In genomic region chr9:91740713-91741112, GRCh38 we compare ENCODE assay signal across 15 cellular contexts.
DNase-seq lines count a peak whose midpoint lies in the region; ATAC-seq and TF ChIP-seq lines count a peak whose summit lies in the region.
"Had no signal": no experiment of that assay in that cellular context is flagged by ENCODE, and none has a peak within 500 bp of the region (broad histone marks: within the 10 kb centered on the region; RNA-seq: fewer than 3 reads in every experiment).

No MANE protein-coding gene starts in this region.

- no peak overlapping the region for H3K4ac ChIP-seq in mesendoderm (ENCODE audit: low read depth, low read length)

- no peak overlapping the region for H3K9ac ChIP-seq in fibroblast of lung (ENCODE audit: insufficient read depth, low read length)
- H3K9ac ChIP-seq in mesendoderm (ENCODE audit: low read length) = no peak overlapping the region
- H3K9ac ChIP-seq: BLaER1 treated with 17β-estradiol and CSF1 and Interleukin-3, amounts not matched to agents 10 nM and 100 nM had no signal

- peak; percentile 23 for DNase-seq in ACHN
- peak; percentile 31 for DNase-seq in NCI-H226
- peak; percentile 64 to 70 for DNase-seq in fibroblast of lung (ENCODE audit: low read depth in 2 of 2)
- DNase-seq in mesendoderm = peak; percentile 32
- DNase-seq in NCI-H526 (lab: John Stamatoyannopoulos, UW) = no peak
- DNase-seq in NCI-H524 treated with DMSO at 0.1 percent for 48 hours (lab: John Stamatoyannopoulos, UW) = no peak
- DNase-seq in NCI-H1105 treated with DMSO at 0.1 percent for 48 hours (lab: John Stamatoyannopoulos, UW) = no peak
- DNase-seq: activated T-cell treated with anti-CD3 and anti-CD28 coated beads, Interleukin-2, amount 50 U/mL, for 4 hours; head of caudate nucleus; NCI-H446; SIG-M5; stimulated activated CD4-positive, alpha-beta T cell treated with anti-CD3 and anti-CD28 coated beads, Interleukin-12 subunit alpha, Interleukin-12 subunit beta, amount 100 ng/mL, for 4 hours had no signal

- H3K4me3 ChIP-seq in fibroblast of lung (replicated peaks in 1 of 4; ENCODE audit: control extremely low read depth in 1 of 4, insufficient read depth in 1 of 4, low read depth in 3 of 4, low read length in 4 of 4) = no peak overlapping the region
- no peak overlapping the region for H3K4me3 ChIP-seq in mesendoderm (ENCODE audit: low read length)
- H3K4me3 ChIP-seq: BLaER1 treated with 17β-estradiol and CSF1 and Interleukin-3, amounts not matched to agents 10 nM and 100 nM had no signal

- H3K56ac ChIP-seq in mesendoderm (ENCODE audit: low read length) = no peak overlapping the region

- no peaks in the 10 kb centered on the region for H3K36me3 ChIP-seq in fibroblast of lung (ENCODE audit: control insufficient read depth, insufficient read depth, low read length)
- peaks cover 10% of the 10 kb centered on the region for H3K36me3 ChIP-seq in mesendoderm (ENCODE audit: control insufficient read depth, insufficient read depth, low read length)
- H3K36me3 ChIP-seq: BLaER1 treated with 17β-estradiol and CSF1 and Interleukin-3, amounts not matched to agents 10 nM and 100 nM had no signal

- H2BK5ac ChIP-seq in mesendoderm (ENCODE audit: low read length) = no peak overlapping the region

- no peak for ATAC-seq in GM21576 (IDR thresholded peaks at IDR 0.05; ENCODE audit: unreplicated experiment)
- ATAC-seq: activated T-cell treated with anti-CD3 and anti-CD28 coated beads, Interleukin-2, amount 50 U/mL, for 4 hours had no signal

- H3K4me1 ChIP-seq in fibroblast of lung (ENCODE audit: control insufficient read depth, extremely low read depth, insufficient read depth, low read length) (no peaks in the 10 kb centered on the region), mesendoderm (ENCODE audit: control insufficient read depth, low read depth, low read length) (no peaks in the 10 kb centered on the region)
- H3K4me1 ChIP-seq: BLaER1 treated with 17β-estradiol and CSF1 and Interleukin-3, amounts not matched to agents 10 nM and 100 nM had no signal

- H3K27ac ChIP-seq in fibroblast of lung (ENCODE audit: insufficient read depth, low read length) (no peak overlapping the region), mesendoderm (ENCODE audit: low read depth, low read length) (no peak overlapping the region)
- H3K27ac ChIP-seq: BLaER1 treated with 17β-estradiol and CSF1 and Interleukin-3, amounts not matched to agents 10 nM and 100 nM; VCaP had no signal

- no peak overlapping the region for H2BK15ac ChIP-seq in mesendoderm (replicated peaks; ENCODE audit: low read depth)

- H3K4me2 ChIP-seq in fibroblast of lung (ENCODE audit: extremely low read depth, insufficient read depth, low read length) (no peak overlapping the region), mesendoderm (ENCODE audit: low read length) (no peak overlapping the region)
- H3K4me2 ChIP-seq: BLaER1 treated with 17β-estradiol and CSF1 and Interleukin-3, amounts not matched to agents 10 nM and 100 nM had no signal

- H2AK5ac ChIP-seq in mesendoderm (ENCODE audit: low read length) = no peak overlapping the region

- no peaks in the 10 kb centered on the region for H3K79me1 ChIP-seq in mesendoderm (ENCODE audit: low read length)

- H3K23ac ChIP-seq in mesendoderm (ENCODE audit: low read length) = no peak overlapping the region

- no peak overlapping the region for H4K5ac ChIP-seq in mesendoderm (ENCODE audit: low read length)

- H3K27me3 ChIP-seq in fibroblast of lung (ENCODE audit: control insufficient read depth, insufficient read depth, low read length) (no peaks in the 10 kb centered on the region), mesendoderm (ENCODE audit: insufficient read depth, low read length, poor library complexity) (no peaks in the 10 kb centered on the region)
- H3K27me3 ChIP-seq: BLaER1 treated with 17β-estradiol and CSF1 and Interleukin-3, amounts not matched to agents 10 nM and 100 nM had no signal

- no peaks in the 10 kb centered on the region for H3K79me2 ChIP-seq in fibroblast of lung (ENCODE audit: control insufficient read depth, insufficient read depth, low read length)
- H3K79me2 ChIP-seq in mesendoderm (ENCODE audit: control insufficient read depth, insufficient read depth, low read length) = no peaks in the 10 kb centered on the region

- in situ Hi-C loops in ACHN (cut with HindIII; ENCODE audit: low pct_ligation_motif_present, low pct_unique_long_range_greater_than_20kb, low sequenced_read_pairs) = no loop called here

- H3K18ac ChIP-seq in mesendoderm (ENCODE audit: low read length) = no peak overlapping the region

- no peaks in the 10 kb centered on the region for H4K20me1 ChIP-seq in fibroblast of lung (ENCODE audit: control insufficient read depth, extremely low read depth, insufficient read depth, low read length)
- H4K20me1 ChIP-seq: BLaER1 treated with 17β-estradiol and CSF1 and Interleukin-3, amounts not matched to agents 10 nM and 100 nM had no signal

- no peak overlapping the region for H4K8ac ChIP-seq in mesendoderm (ENCODE audit: low read depth, low read length)

- peak; percentile 40 to 46 for TF ChIP-seq CTCF in fibroblast of lung (conservative IDR thresholded peaks at IDR 0.05 in 1 of 2, IDR thresholded peaks at IDR 0.05 in 1 of 2; ENCODE audit: low read depth in 1 of 2, low read length in 2 of 2)

- no CpG with 5 or more reads among the region's 10 CpGs for WGBS in mesendoderm (ENCODE audit: extremely low coverage, insufficient coverage, low lambda C conversion rate)

- H2AFZ ChIP-seq in fibroblast of lung (ENCODE audit: low read length) = no peak overlapping the region

- H3K9me3 ChIP-seq in fibroblast of lung (ENCODE audit: control insufficient read depth, insufficient read depth, low read depth, low read length) = no peaks in the 10 kb centered on the region
- H3K9me3 ChIP-seq: BLaER1 treated with 17β-estradiol and CSF1 and Interleukin-3, amounts not matched to agents 10 nM and 100 nM had no signal

- no peak overlapping the region for H2BK120ac ChIP-seq in mesendoderm (ENCODE audit: low read depth, low read length)

Comparison
In these comparisons a context has a peak if more than half of its experiments do, and no peak if none do; other contexts are left out.
1. DNase-seq: peak in ACHN (single experiment), NCI-H226 (single experiment), fibroblast of lung (2 of 2) and mesendoderm (single experiment); none in NCI-H526 (0 of 2), NCI-H524 treated with DMSO at 0.1 percent for 48 hours (single experiment) and NCI-H1105 treated with DMSO at 0.1 percent for 48 hours (single experiment).